In genomic region chr1:19373206-19374126, GRCh38 we compare ENCODE assay signal across 16 cellular contexts.
DNase-seq lines count a peak whose midpoint lies in the region; ATAC-seq and TF ChIP-seq lines count a peak whose summit lies in the region.
"Had no signal": no experiment of that assay in that cellular context is flagged by ENCODE, and none has a peak within 500 bp of the region (broad histone marks: within the 10 kb centered on the region; RNA-seq: fewer than 3 reads in every experiment).

No MANE protein-coding gene starts in this region.

- H3K4me3 Mint-ChIP-seq in activated CD8-positive, alpha-beta T cell treated with anti-CD3 and anti-CD28 coated beads for 36 hours: no peak overlapping the region
- no peak overlapping the region for H3K4me3 Mint-ChIP-seq in activated CD8-positive, alpha-beta T cell treated with anti-CD3 and anti-CD28 coated beads, Interleukin-2, amount 10 ng/mL, durations not matched to agents 7 days and 5 days
- H3K4me3 Mint-ChIP-seq: CD4-positive, alpha-beta memory T cell; T-helper 1 cell treated with Interleukin-12 subunit alpha and Interleukin-12 subunit beta and Interleukin-4 antibody, amounts not matched to agents 30 μg/mL and 1 μg/mL, for 36 hours had no signal

- TF ChIP-seq CTCF in activated CD8-positive, alpha-beta T cell treated with anti-CD3 and anti-CD28 coated beads for 36 hours (IDR thresholded peaks at IDR 0.05): no peak

- intact Hi-C loops in activated CD8-positive, alpha-beta T cell treated with anti-CD3 and anti-CD28 coated beads for 36 hours (cut with micrococcal nuclease): no loop called here

- no peak overlapping the region for H3K4me3 ChIP-seq in skin epidermis
- H3K4me3 ChIP-seq: tibial artery had no signal

- H3K4me1 Mint-ChIP-seq in activated CD8-positive, alpha-beta T cell treated with anti-CD3 and anti-CD28 coated beads for 36 hours (ENCODE audit: low read depth): peaks cover 36% of the 10 kb centered on the region
- H3K4me1 Mint-ChIP-seq in activated CD8-positive, alpha-beta T cell treated with anti-CD3 and anti-CD28 coated beads, Interleukin-2, amount 10 ng/mL, durations not matched to agents 7 days and 5 days (ENCODE audit: low read depth): no peaks in the 10 kb centered on the region

- CTCF ChIA-PET in activated CD8-positive, alpha-beta T cell treated with anti-CD3 and anti-CD28 coated beads for 36 hours (lab: Charles Lee): interaction anchor here (1.2 to 1.8 kb wide), 4 partner anchors 10 to 280 kb away, joined by 3 to 6 read pairs (median 4); no protein-coding TSS in a partner anchor
- CTCF ChIA-PET in activated CD8-positive, alpha-beta T cell treated with anti-CD3 and anti-CD28 coated beads, Interleukin-2, amount 10 ng/mL, durations not matched to agents 7 days and 5 days (lab: Charles Lee): interaction anchor here (1.2 kb wide), 1 partner anchor 17 kb away, joined by 3 read pairs; no protein-coding TSS in a partner anchor

- no peak for DNase-seq in activated CD8-positive, alpha-beta T cell treated with anti-CD3 and anti-CD28 coated beads for 36 hours
- no peak for DNase-seq in activated CD8-positive, alpha-beta T cell treated with anti-CD3 and anti-CD28 coated beads, Interleukin-2, amount 10 ng/mL, durations not matched to agents 7 days and 5 days
- peak; percentile 63 for DNase-seq in RPMI7951 (ENCODE audit: low read depth)
- DNase-seq in fibroblast of peridontal ligament (ENCODE audit: extremely low read depth): peak; percentile 70
- no peak for DNase-seq in NCI-H1436 (lab: John Stamatoyannopoulos, UW)
- no peak for DNase-seq in activated CD8-positive, alpha-beta memory T cell treated with anti-CD3 and anti-CD28 coated beads, Interleukin-2, amount 50 U/mL, for 4 hours
- no peak for DNase-seq in NCI-H1092 treated with DMSO at 0.1 percent for 48 hours (lab: John Stamatoyannopoulos, UW)
- DNase-seq: 8988T; CD4-positive, alpha-beta memory T cell; cerebellar nuclear complex; DND-41; stimulated activated CD4-positive, alpha-beta T cell treated with anti-CD3 and anti-CD28 coated beads, Interleukin-2, amount 100 ng/mL, for 48 hours; stimulated activated CD8-positive, alpha-beta memory T cell treated with anti-CD3 and anti-CD28 coated beads, Interleukin-4, amount 100 ng/mL, for 48 hours had no signal

- peak overlapping the region in 20 of 21 experiments; percentile 3 to 86 (median 66) for H3K27ac ChIP-seq in skin epidermis

- no peak for ATAC-seq in activated CD8-positive, alpha-beta T cell treated with anti-CD3 and anti-CD28 coated beads for 36 hours
- no peak for ATAC-seq in activated CD8-positive, alpha-beta T cell treated with anti-CD3 and anti-CD28 coated beads, Interleukin-2, amount 10 ng/mL, durations not matched to agents 7 days and 5 days

- H3K27ac Mint-ChIP-seq in activated CD8-positive, alpha-beta T cell treated with anti-CD3 and anti-CD28 coated beads for 36 hours: peak overlapping the region; percentile 55
- H3K27ac Mint-ChIP-seq in activated CD8-positive, alpha-beta T cell treated with anti-CD3 and anti-CD28 coated beads, Interleukin-2, amount 10 ng/mL, durations not matched to agents 7 days and 5 days: no peak overlapping the region
- H3K27ac Mint-ChIP-seq: T-helper 1 cell treated with Interleukin-12 subunit alpha and Interleukin-12 subunit beta and Interleukin-4 antibody, amounts not matched to agents 30 μg/mL and 1 μg/mL, for 36 hours had no signal

- no peaks in the 10 kb centered on the region for H3K27me3 Mint-ChIP-seq in activated CD8-positive, alpha-beta T cell treated with anti-CD3 and anti-CD28 coated beads for 36 hours
- H3K27me3 Mint-ChIP-seq in activated CD8-positive, alpha-beta T cell treated with anti-CD3 and anti-CD28 coated beads, Interleukin-2, amount 10 ng/mL, durations not matched to agents 7 days and 5 days (ENCODE audit: low read depth): no peaks in the 10 kb centered on the region
- H3K27me3 Mint-ChIP-seq: CD4-positive, alpha-beta memory T cell had no signal

- peaks cover 23% of the 10 kb centered on the region for H3K36me3 Mint-ChIP-seq in activated CD8-positive, alpha-beta T cell treated with anti-CD3 and anti-CD28 coated beads for 36 hours (ENCODE audit: low read depth)
- H3K36me3 Mint-ChIP-seq in activated CD8-positive, alpha-beta T cell treated with anti-CD3 and anti-CD28 coated beads, Interleukin-2, amount 10 ng/mL, durations not matched to agents 7 days and 5 days (ENCODE audit: low read depth): peaks cover 38% of the 10 kb centered on the region

- POLR2A ChIA-PET in activated CD8-positive, alpha-beta T cell treated with anti-CD3 and anti-CD28 coated beads for 36 hours (lab: Charles Lee): interaction anchor here (0.7 kb wide), 1 partner anchor 12 kb away, joined by 3 read pairs; no protein-coding TSS in a partner anchor
- POLR2A ChIA-PET in activated CD8-positive, alpha-beta T cell treated with anti-CD3 and anti-CD28 coated beads, Interleukin-2, amount 10 ng/mL, durations not matched to agents 7 days and 5 days (lab: Charles Lee): no interaction called here

- H3K9me3 Mint-ChIP-seq in activated CD8-positive, alpha-beta T cell treated with anti-CD3 and anti-CD28 coated beads for 36 hours: no peaks in the 10 kb centered on the region
- H3K9me3 Mint-ChIP-seq in activated CD8-positive, alpha-beta T cell treated with anti-CD3 and anti-CD28 coated beads, Interleukin-2, amount 10 ng/mL, durations not matched to agents 7 days and 5 days (ENCODE audit: insufficient read depth): no peaks in the 10 kb centered on the region
- H3K9me3 Mint-ChIP-seq: CD4-positive, alpha-beta memory T cell; T-helper 1 cell treated with Interleukin-12 subunit alpha and Interleukin-12 subunit beta and Interleukin-4 antibody, amounts not matched to agents 30 μg/mL and 1 μg/mL, for 36 hours had no signal

Comparison
In these comparisons a context has a peak if more than half of its experiments do, and no peak if none do; other contexts are left out.
1. DNase-seq: peak in RPMI7951 (single experiment) and fibroblast of peridontal ligament (single experiment); none in activated CD8-positive, alpha-beta T cell treated with anti-CD3 and anti-CD28 coated beads for 36 hours (single experiment), activated CD8-positive, alpha-beta T cell treated with anti-CD3 and anti-CD28 coated beads, Interleukin-2, amount 10 ng/mL, durations not matched to agents 7 days and 5 days (single experiment), NCI-H1436 (single experiment), activated CD8-positive, alpha-beta memory T cell treated with anti-CD3 and anti-CD28 coated beads, Interleukin-2, amount 50 U/mL, for 4 hours (single experiment) and NCI-H1092 treated with DMSO at 0.1 percent for 48 hours (single experiment).